ENCODE assay signal across 18 cellular contexts in genomic region chr3:189529889-189530288, GRCh38.
DNase-seq lines count a peak whose midpoint lies in the region; ATAC-seq, FAIRE-seq and TF ChIP-seq lines count a peak whose summit lies in the region.
"Had no signal": no experiment of that assay in that cellular context is flagged by ENCODE, and none has a peak within 500 bp of the region (broad histone marks: within the 10 kb centered on the region; RNA-seq: fewer than 3 reads in every experiment).

No MANE protein-coding gene starts in this region.

- FAIRE-seq in GM18507 (lab: Jason Lieb, UNC), result peak; percentile 12
- FAIRE-seq: small intestine had no signal

- no peaks in the 10 kb centered on the region for H3K36me3 Mint-ChIP-seq in activated T-cell treated with anti-CD3 and anti-CD28 coated beads, Interleukin-2, amount 50 U/mL, for 4 hours (ENCODE audit: insufficient read depth)

- H3K4me3 ChIP-seq in upper lobe of left lung (no peak overlapping the region), ascending aorta (no peak overlapping the region), vagina (no peak overlapping the region)
- H3K4me3 ChIP-seq: breast epithelium, ovary had no signal

- no peaks in the 10 kb centered on the region for H3K27me3 Mint-ChIP-seq in activated T-cell treated with anti-CD3 and anti-CD28 coated beads, Interleukin-2, amount 50 U/mL, for 4 hours (ENCODE audit: low read depth)

- peak overlapping the region; percentile 1 for H3K4me3 Mint-ChIP-seq in activated T-cell treated with anti-CD3 and anti-CD28 coated beads, Interleukin-2, amount 50 U/mL, for 4 hours

- DNase-seq in GM18507 (ENCODE audit: extremely low spot score, insufficient read length, low read depth) (no peak), upper lobe of left lung (no peak), ascending aorta (ENCODE audit: low spot score in 2 of 2) (no peak), vagina (ENCODE audit: extremely low spot score in 2 of 2) (no peak)
- no peak for DNase-seq in activated T-cell treated with anti-CD3 and anti-CD28 coated beads, Interleukin-2, amount 50 U/mL, for 4 hours
- DNase-seq: activated effector memory CD4-positive, alpha-beta T cell treated with Interleukin-2 at 50 U/mL for 16 hours; NCI-H1694; NCI-H510A; OCI-M1; ovary; SK-N-SH; small intestine had no signal

- TF ChIP-seq POLR2A in upper lobe of left lung (IDR thresholded peaks at IDR 0.05) (no peak), vagina (IDR thresholded peaks at IDR 0.05) (no peak)

- ATAC-seq in GM18873 (IDR thresholded peaks at IDR 0.05; ENCODE audit: low FRiP score, unreplicated experiment), result peak; percentile 37
- peak; percentile 26 for ATAC-seq in HG02642 (IDR thresholded peaks at IDR 0.05; ENCODE audit: poor library complexity, unreplicated experiment)
- ATAC-seq in activated T-cell treated with anti-CD3 and anti-CD28 coated beads, Interleukin-2, amount 50 U/mL, for 4 hours, result peak; percentile 57 to 58
- no peak for ATAC-seq in upper lobe of left lung (ENCODE audit: low FRiP score in 2 of 2)
- ATAC-seq in GM18858 (IDR thresholded peaks at IDR 0.05; ENCODE audit: unreplicated experiment), result no peak
- ATAC-seq: left lobe of liver had no signal

- H3K36me3 ChIP-seq in upper lobe of left lung (no peaks in the 10 kb centered on the region), ascending aorta (no peaks in the 10 kb centered on the region), vagina (no peaks in the 10 kb centered on the region)
- H3K36me3 ChIP-seq: breast epithelium, ovary had no signal

- TF ChIP-seq EP300 in upper lobe of left lung (IDR thresholded peaks at IDR 0.05), result no peak

- 81 to 91% methylated on average over 4 of the region's 4 CpGs for WGBS in upper lobe of left lung, 2 donors

- peaks cover 0 to 6% (median 0%) of the 10 kb centered on the region in 4 donors for H3K9me3 ChIP-seq in upper lobe of left lung
- H3K9me3 ChIP-seq in ascending aorta, result no peaks in the 10 kb centered on the region
- H3K9me3 ChIP-seq in vagina, result no peaks in the 10 kb centered on the region
- H3K9me3 ChIP-seq: ovary, SK-N-SH had no signal

- intact Hi-C loops in ascending aorta (cut with DNase I) (no loop called here), vagina (cut with DNase I) (no loop called here)

- TF ChIP-seq CTCF in upper lobe of left lung (IDR thresholded peaks at IDR 0.05) (no peak), ascending aorta (IDR thresholded peaks at IDR 0.05) (no peak), vagina (IDR thresholded peaks at IDR 0.05) (no peak)

- no peaks in the 10 kb centered on the region for H3K27me3 ChIP-seq in upper lobe of left lung
- no peaks in the 10 kb centered on the region for H3K27me3 ChIP-seq in ascending aorta
- H3K27me3 ChIP-seq in vagina, result no peaks in the 10 kb centered on the region
- H3K27me3 ChIP-seq: breast epithelium, ovary had no signal

- no peaks in the 10 kb centered on the region for H3K4me1 ChIP-seq in upper lobe of left lung
- no peaks in the 10 kb centered on the region for H3K4me1 ChIP-seq in ascending aorta
- no peaks in the 10 kb centered on the region for H3K4me1 ChIP-seq in vagina
- H3K4me1 ChIP-seq: breast epithelium had no signal

- H3K27ac ChIP-seq in upper lobe of left lung, result no peak overlapping the region
- no peak overlapping the region for H3K27ac ChIP-seq in ascending aorta
- no peak overlapping the region for H3K27ac ChIP-seq in vagina
- H3K27ac ChIP-seq: breast epithelium, ovary, VCaP had no signal

- H3K4me1 Mint-ChIP-seq in activated T-cell treated with anti-CD3 and anti-CD28 coated beads, Interleukin-2, amount 50 U/mL, for 4 hours (ENCODE audit: low read depth), result peaks cover 26% of the 10 kb centered on the region

- H3K9me3 Mint-ChIP-seq in activated T-cell treated with anti-CD3 and anti-CD28 coated beads, Interleukin-2, amount 50 U/mL, for 4 hours, result peaks cover 17% of the 10 kb centered on the region

Comparison
In these comparisons a context has a peak if more than half of its experiments do, and no peak if none do; other contexts are left out.
1. ATAC-seq: peak in GM18873 (single experiment), HG02642 (single experiment) and activated T-cell treated with anti-CD3 and anti-CD28 coated beads, Interleukin-2, amount 50 U/mL, for 4 hours (2 of 2); none in upper lobe of left lung (0 of 2) and GM18858 (single experiment).